ENCODE assay signal across 8 cellular contexts in genomic region chr11:65225284-65226102, GRCh38. TPM values are rescaled to one million over a fixed set of nuclear protein-coding genes. Genes with fewer than 3 reads are reported as not detected.
DNase-seq lines count a peak whose midpoint lies in the region; TF ChIP-seq lines count a peak whose summit lies in the region.

No MANE protein-coding gene starts in this region.

- H3K9me3 Mint-ChIP-seq in neural crest cell = no peaks in the 10 kb centered on the region

- TF ChIP-seq POLR2A in suprapubic skin (IDR thresholded peaks at IDR 0.05) = no peak

- H3K4me1 Mint-ChIP-seq in neural crest cell = peaks cover 8% of the 10 kb centered on the region

- peak overlapping the region; percentile 40 for H3K4me3 ChIP-seq in suprapubic skin

- peaks cover 3% of the 10 kb centered on the region for H3K36me3 ChIP-seq in suprapubic skin

- TF ChIP-seq CTCF in neural crest cell (conservative IDR thresholded peaks at IDR 0.05) = peak; percentile 55
- TF ChIP-seq CTCF in suprapubic skin (IDR thresholded peaks at IDR 0.05) = peak; percentile 21 to 44

- H3K27ac Mint-ChIP-seq in neural crest cell (ENCODE audit: unreplicated experiment) = no peak overlapping the region

- no peaks in the 10 kb centered on the region for H3K27me3 ChIP-seq in suprapubic skin

- DNase-seq in GM03348 (ENCODE audit: low spot score) (peak; percentile 86), NCI-H460 (ENCODE audit: extremely low read depth, low read depth) (peak; percentile 36), fibroblast of the conjunctiva (ENCODE audit: low read depth) (peak; percentile 30), neural crest cell (ENCODE audit: low read depth, low spot score) (peak; percentile 49), suprapubic skin (ENCODE audit: low spot score in 2 of 2) (peak in 1 of 2 donors; percentile 85), NCI-H2107 (lab: John Stamatoyannopoulos, UW) (no peak), NCI-H510A treated with DMSO at 0.1 percent for 48 hours (lab: John Stamatoyannopoulos, UW) (no peak)
- DNase-seq in activated T-helper 1 cell treated with anti-CD3 and anti-CD28 coated beads, Interleukin-2, amount 50 U/mL, for 16 hours (ENCODE audit: low read depth in 1 of 2, low spot score in 1 of 2) = peak; percentile 22 to 38

- H3K9me3 ChIP-seq in suprapubic skin = no peaks in the 10 kb centered on the region

- peaks cover 20% of the 10 kb centered on the region for H3K4me1 ChIP-seq in suprapubic skin

- WGBS in suprapubic skin = 10% methylated on average over 19 of the region's 42 CpGs

- peaks cover 45% of the 10 kb centered on the region for H3K27me3 Mint-ChIP-seq in neural crest cell (ENCODE audit: low read depth)

- H3K36me3 Mint-ChIP-seq in neural crest cell (ENCODE audit: low read depth) = no peaks in the 10 kb centered on the region

- H3K27ac ChIP-seq in suprapubic skin = peak overlapping the region; percentile 53

- TF ChIP-seq EP300 in suprapubic skin (IDR thresholded peaks at IDR 0.05) = no peak

- peak overlapping the region; percentile 77 for H3K4me3 Mint-ChIP-seq in neural crest cell

RNA-seq across cellular contexts. Expression of gene POLA2, which starts 36.3 kb away (rescaled TPM):
- total RNA-seq in NCI-H460 (2014; rRNA removed; shearing (Covaris generic)) = 3.4 and 7.0 TPM in 2 replicates
- 13.2 and 29.6 TPM in 2 replicates for polyA plus RNA-seq in NCI-H460 (2014; cell fraction: nucleus; rRNA removed)
- total RNA-seq in neural crest cell (63.7 and 66.9 TPM in 2 replicates), suprapubic skin (10 to 100 TPM in 1 of 4 donors, 1 to 10 TPM in 3; 4.5 to 19.7 (median 7.3) TPM)

RNA-seq across cellular contexts. Expression of gene CAPN1, which starts 43.8 kb away (rescaled TPM):
- 42.2 and 46.7 TPM in 2 replicates for total RNA-seq in NCI-H460 (2014; rRNA removed; shearing (Covaris generic))
- polyA plus RNA-seq in NCI-H460 (2014; cell fraction: nucleus; rRNA removed) = 108 and 127 TPM in 2 replicates
- total RNA-seq in neural crest cell (43.4 and 48.4 TPM in 2 replicates), suprapubic skin (100 to 1,000 TPM; 467 to 627 (median 561) TPM)

RNA-seq across cellular contexts. Expression of gene SPDYC, which starts 55.5 kb away (rescaled TPM):
- not detected in 2 replicates for total RNA-seq in NCI-H460 (2014; rRNA removed; shearing (Covaris generic))
- polyA plus RNA-seq in NCI-H460 (2014; cell fraction: nucleus; rRNA removed) = not detected in 2 replicates
- total RNA-seq in neural crest cell (not detected in 2 replicates), suprapubic skin (not detected)

Comparison
In these comparisons a context has a peak if more than half of its experiments do, and no peak if none do; other contexts are left out.
1. DNase-seq: peak in GM03348 (single experiment), NCI-H460 (single experiment), activated T-helper 1 cell treated with anti-CD3 and anti-CD28 coated beads, Interleukin-2, amount 50 U/mL, for 16 hours (2 of 2), fibroblast of the conjunctiva (single experiment) and neural crest cell (single experiment); none in NCI-H2107 (single experiment) and NCI-H510A treated with DMSO at 0.1 percent for 48 hours (single experiment).